12 cellular contexts compared by ENCODE assay signal in genomic region chr1:109478806-109479205, GRCh38. TPM values are rescaled to one million over a fixed set of nuclear protein-coding genes. Genes with fewer than 3 reads are reported as not detected.
DNase-seq lines count a peak whose midpoint lies in the region; ATAC-seq and TF ChIP-seq lines count a peak whose summit lies in the region.
"Had no signal": no experiment of that assay in that cellular context is flagged by ENCODE, and none has a peak within 500 bp of the region (broad histone marks: within the 10 kb centered on the region; RNA-seq: fewer than 3 reads in every experiment).

No MANE protein-coding gene starts in this region.

- no peak overlapping the region for H3K4me3 Mint-ChIP-seq in Caco-2 (ENCODE audit: unreplicated experiment)
- no peak overlapping the region for H3K4me3 Mint-ChIP-seq in activated CD8-positive, alpha-beta T cell treated with anti-CD3 and anti-CD28 coated beads, Interleukin-2, amount 10 ng/mL, durations not matched to agents 7 days and 5 days

- H3K9me3 ChIP-seq in Caco-2, result no peaks in the 10 kb centered on the region
- H3K9me3 ChIP-seq in effector memory CD4-positive, alpha-beta T cell (ENCODE audit: control insufficient read depth, low read length), result no peaks in the 10 kb centered on the region
- H3K9me3 ChIP-seq: esophagus squamous epithelium had no signal

- no peaks in the 10 kb centered on the region for H3K4me1 ChIP-seq in Caco-2
- peaks cover 8% of the 10 kb centered on the region for H3K4me1 ChIP-seq in effector memory CD4-positive, alpha-beta T cell (ENCODE audit: control insufficient read depth, insufficient read depth, low read length, poor library complexity, severe bottlenecking)

- no peaks in the 10 kb centered on the region for H3K4me1 Mint-ChIP-seq in Caco-2 (ENCODE audit: low read depth, unreplicated experiment)
- peaks cover 21% of the 10 kb centered on the region for H3K4me1 Mint-ChIP-seq in activated CD8-positive, alpha-beta T cell treated with anti-CD3 and anti-CD28 coated beads, Interleukin-2, amount 10 ng/mL, durations not matched to agents 7 days and 5 days (ENCODE audit: low read depth)

- no peak overlapping the region for H3K4me3 ChIP-seq in Caco-2 (ENCODE audit: low read depth, low read length)
- no peak overlapping the region for H3K4me3 ChIP-seq in effector memory CD4-positive, alpha-beta T cell (ENCODE audit: insufficient read depth, low read depth, low read length, poor library complexity, severe bottlenecking)
- H3K4me3 ChIP-seq: cardiac muscle cell, esophagus squamous epithelium had no signal

- H3K27ac ChIP-seq in effector memory CD4-positive, alpha-beta T cell (ENCODE audit: insufficient read depth, low read length, poor library complexity, severe bottlenecking), result no peak overlapping the region
- H3K27ac ChIP-seq: C4-2B, cardiac muscle cell, esophagus squamous epithelium had no signal

- no peak overlapping the region for H3K27ac Mint-ChIP-seq in Caco-2 (ENCODE audit: unreplicated experiment)
- no peak overlapping the region for H3K27ac Mint-ChIP-seq in activated CD8-positive, alpha-beta T cell treated with anti-CD3 and anti-CD28 coated beads, Interleukin-2, amount 10 ng/mL, durations not matched to agents 7 days and 5 days

- H3K27me3 ChIP-seq in Caco-2 (replicated peaks; ENCODE audit: control insufficient read depth, insufficient read depth, low read length), result no peaks in the 10 kb centered on the region
- H3K27me3 ChIP-seq in effector memory CD4-positive, alpha-beta T cell (replicated peaks; ENCODE audit: control insufficient read depth, insufficient read depth, low read length, poor library complexity, severe bottlenecking), result peaks cover 7% of the 10 kb centered on the region
- H3K27me3 ChIP-seq: cardiac muscle cell had no signal

- intact Hi-C loops in Caco-2 (cut with micrococcal nuclease; ENCODE audit: unreplicated experiment), result no loop called here

- TF ChIP-seq CTCF in Caco-2 (IDR thresholded peaks at IDR 0.05; ENCODE audit: insufficient read depth in 1 of 2, low read depth in 1 of 2, low read length in 1 of 2, severe bottlenecking in 1 of 2, unreplicated experiment in 1 of 2), result no peak

- peaks cover 11% of the 10 kb centered on the region for H3K27me3 Mint-ChIP-seq in Caco-2 (ENCODE audit: insufficient read depth, unreplicated experiment)
- H3K27me3 Mint-ChIP-seq in activated CD8-positive, alpha-beta T cell treated with anti-CD3 and anti-CD28 coated beads, Interleukin-2, amount 10 ng/mL, durations not matched to agents 7 days and 5 days (ENCODE audit: low read depth), result peaks cover 22% of the 10 kb centered on the region

- CTCF ChIA-PET in Caco-2 (lab: Charles Lee), result interaction anchor here (0.9 to 1.0 kb wide), 2 partner anchors 54 to 158 kb away, joined by 3 read pairs; no protein-coding TSS in a partner anchor
- CTCF ChIA-PET in activated CD8-positive, alpha-beta T cell treated with anti-CD3 and anti-CD28 coated beads, Interleukin-2, amount 10 ng/mL, durations not matched to agents 7 days and 5 days (lab: Charles Lee), result interaction anchor here (0.9 to 1.3 kb wide), 7 partner anchors 11 to 80 kb away, joined by 3 to 5 read pairs (median 3); partner anchors contain the start of gene PSMA5

- DNase-seq in Caco-2 (peak; percentile 46 to 58), islet precursor cell (peak; percentile 73), GF-D8 (lab: John Stamatoyannopoulos, UW) (no peak)
- peak; percentile 75 for DNase-seq in activated CD8-positive, alpha-beta T cell treated with anti-CD3 and anti-CD28 coated beads, Interleukin-2, amount 10 ng/mL, durations not matched to agents 7 days and 5 days
- DNase-seq in effector memory CD4-positive, alpha-beta T cell, result no peak
- DNase-seq: esophagus squamous epithelium, retina had no signal

- peak; percentile 27; the same call in 1 of the 2 replicates for TF ChIP-seq RAD21 in Ishikawa (IDR thresholded peaks at IDR 0.05; ENCODE audit: low read depth)

- POLR2A ChIA-PET in Caco-2 (lab: Charles Lee), result no interaction called here
- POLR2A ChIA-PET in activated CD8-positive, alpha-beta T cell treated with anti-CD3 and anti-CD28 coated beads, Interleukin-2, amount 10 ng/mL, durations not matched to agents 7 days and 5 days (lab: Charles Lee), result interaction anchor here (0.6 to 1.1 kb wide), 3 partner anchors 45 to 70 kb away, joined by 3 read pairs; partner anchors contain the start of gene GNAI3

- TF ChIP-seq EP300 in Ishikawa (IDR thresholded peaks at IDR 0.05; ENCODE audit: borderline replicate concordance), result no peak

- peak; percentile 40 for ATAC-seq in activated CD8-positive, alpha-beta T cell treated with anti-CD3 and anti-CD28 coated beads, Interleukin-2, amount 10 ng/mL, durations not matched to agents 7 days and 5 days
- ATAC-seq in GM21723 (IDR thresholded peaks at IDR 0.05; ENCODE audit: unreplicated experiment), result no peak
- no peak for ATAC-seq in GM21526 (IDR thresholded peaks at IDR 0.05; ENCODE audit: low FRiP score, unreplicated experiment)

- H3K36me3 ChIP-seq in Caco-2 (ENCODE audit: control insufficient read depth, insufficient read depth, low read length), result no peaks in the 10 kb centered on the region
- H3K36me3 ChIP-seq in effector memory CD4-positive, alpha-beta T cell (ENCODE audit: control insufficient read depth, insufficient read depth, low read length), result no peaks in the 10 kb centered on the region
- H3K36me3 ChIP-seq: esophagus squamous epithelium had no signal

- no peaks in the 10 kb centered on the region for H3K9me3 Mint-ChIP-seq in Caco-2 (ENCODE audit: unreplicated experiment)
- no peaks in the 10 kb centered on the region for H3K9me3 Mint-ChIP-seq in activated CD8-positive, alpha-beta T cell treated with anti-CD3 and anti-CD28 coated beads, Interleukin-2, amount 10 ng/mL, durations not matched to agents 7 days and 5 days (ENCODE audit: insufficient read depth)

- H3K36me3 Mint-ChIP-seq in Caco-2 (ENCODE audit: insufficient read depth, unreplicated experiment), result no peaks in the 10 kb centered on the region
- H3K36me3 Mint-ChIP-seq in activated CD8-positive, alpha-beta T cell treated with anti-CD3 and anti-CD28 coated beads, Interleukin-2, amount 10 ng/mL, durations not matched to agents 7 days and 5 days (ENCODE audit: low read depth), result no peaks in the 10 kb centered on the region

- BruUV-seq in Caco-2 (replicated peaks; lab: Mats Ljungman, UMichigan), result no TSS peak

TF ChIP-seq in Ishikawa, 13 proteins besides CTCF, POLR2A, EP300 and RAD21 (continues in another document):
- TF ChIP-seq NFIC (IDR thresholded peaks at IDR 0.05) (peak; percentile 73), TEAD4 (IDR thresholded peaks at IDR 0.05) (peak; percentile 34; the same call in 1 of the 2 replicates), TCF12 (IDR thresholded peaks at IDR 0.05; ENCODE audit: low read depth) (0 out of 2 replicates have a peak, but pooled peaks have one; percentile 21), EGR1 (IDR thresholded peaks at IDR 0.05) (no peak), CREB1 (IDR thresholded peaks at IDR 0.05; ENCODE audit: low read depth) (no peak), YY1 (IDR thresholded peaks at IDR 0.05; ENCODE audit: low read depth) (no peak)
- TF ChIP-seq, protein P1, sequence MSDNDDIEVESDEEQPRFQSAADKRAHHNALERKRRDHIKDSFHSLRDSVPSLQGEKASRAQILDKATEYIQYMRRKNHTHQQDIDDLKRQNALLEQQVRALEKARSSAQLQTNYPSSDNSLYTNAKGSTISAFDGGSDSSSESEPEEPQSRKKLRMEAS (IDR thresholded peaks at IDR 0.05), result peak; percentile 83
- TF ChIP-seq, protein P2, sequence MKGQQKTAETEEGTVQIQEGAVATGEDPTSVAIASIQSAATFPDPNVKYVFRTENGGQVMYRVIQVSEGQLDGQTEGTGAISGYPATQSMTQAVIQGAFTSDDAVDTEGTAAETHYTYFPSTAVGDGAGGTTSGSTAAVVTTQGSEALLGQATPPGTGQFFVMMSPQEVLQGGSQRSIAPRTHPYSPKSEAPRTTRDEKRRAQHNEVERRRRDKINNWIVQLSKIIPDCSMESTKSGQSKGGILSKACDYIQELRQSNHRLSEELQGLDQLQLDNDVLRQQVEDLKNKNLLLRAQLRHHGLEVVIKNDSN (IDR thresholded peaks at IDR 0.05), result no peak

RNA-seq across cellular contexts. Expression of gene ATXN7L2, which starts 4.9 kb away (rescaled TPM):
- 3.9 and 4.0 TPM in 2 replicates for total RNA-seq in Caco-2 (2022)
- 10 to 100 TPM; 10.2 to 11.6 TPM for total RNA-seq in activated CD8-positive, alpha-beta T cell treated with anti-CD3 and anti-CD28 coated beads, Interleukin-2, amount 10 ng/mL, durations not matched to agents 7 days and 5 days

RNA-seq across cellular contexts. Expression of gene SYPL2, which starts 12.5 kb away (rescaled TPM):
- total RNA-seq in Caco-2 (2022), result 0.32 and 0.45 TPM in 2 replicates
- not detected for total RNA-seq in activated CD8-positive, alpha-beta T cell treated with anti-CD3 and anti-CD28 coated beads, Interleukin-2, amount 10 ng/mL, durations not matched to agents 7 days and 5 days

RNA-seq across cellular contexts. Expression of gene CYB561D1, which starts 15.1 kb away (rescaled TPM):
- total RNA-seq in Caco-2 (2022), result 6.6 and 7.3 TPM in 2 replicates
- 10 to 100 TPM; 19.0 to 19.8 TPM for total RNA-seq in activated CD8-positive, alpha-beta T cell treated with anti-CD3 and anti-CD28 coated beads, Interleukin-2, amount 10 ng/mL, durations not matched to agents 7 days and 5 days

RNA-seq across cellular contexts. Expression of gene AMIGO1, which starts 30.7 kb away (rescaled TPM):
- total RNA-seq in Caco-2 (2022), result 1.1 and 1.5 TPM in 2 replicates
- total RNA-seq in activated CD8-positive, alpha-beta T cell treated with anti-CD3 and anti-CD28 coated beads, Interleukin-2, amount 10 ng/mL, durations not matched to agents 7 days and 5 days, result 1 to 10 TPM; 1.6 to 2.2 TPM

RNA-seq across cellular contexts. Expression of gene PSMA5, which starts 52.6 kb away (rescaled TPM):
- total RNA-seq in Caco-2 (2022), result 82.7 and 97.8 TPM in 2 replicates
- total RNA-seq in activated CD8-positive, alpha-beta T cell treated with anti-CD3 and anti-CD28 coated beads, Interleukin-2, amount 10 ng/mL, durations not matched to agents 7 days and 5 days, result 100 to 1,000 TPM; 174 to 189 TPM

Comparison
In these comparisons a context has a peak if more than half of its experiments do, and no peak if none do; other contexts are left out.
1. DNase-seq: peak in Caco-2 (2 of 2), activated CD8-positive, alpha-beta T cell treated with anti-CD3 and anti-CD28 coated beads, Interleukin-2, amount 10 ng/mL, durations not matched to agents 7 days and 5 days (single experiment) and islet precursor cell (single experiment); none in GF-D8 (single experiment) and effector memory CD4-positive, alpha-beta T cell (0 of 3).